In the genomic region with DNA sequence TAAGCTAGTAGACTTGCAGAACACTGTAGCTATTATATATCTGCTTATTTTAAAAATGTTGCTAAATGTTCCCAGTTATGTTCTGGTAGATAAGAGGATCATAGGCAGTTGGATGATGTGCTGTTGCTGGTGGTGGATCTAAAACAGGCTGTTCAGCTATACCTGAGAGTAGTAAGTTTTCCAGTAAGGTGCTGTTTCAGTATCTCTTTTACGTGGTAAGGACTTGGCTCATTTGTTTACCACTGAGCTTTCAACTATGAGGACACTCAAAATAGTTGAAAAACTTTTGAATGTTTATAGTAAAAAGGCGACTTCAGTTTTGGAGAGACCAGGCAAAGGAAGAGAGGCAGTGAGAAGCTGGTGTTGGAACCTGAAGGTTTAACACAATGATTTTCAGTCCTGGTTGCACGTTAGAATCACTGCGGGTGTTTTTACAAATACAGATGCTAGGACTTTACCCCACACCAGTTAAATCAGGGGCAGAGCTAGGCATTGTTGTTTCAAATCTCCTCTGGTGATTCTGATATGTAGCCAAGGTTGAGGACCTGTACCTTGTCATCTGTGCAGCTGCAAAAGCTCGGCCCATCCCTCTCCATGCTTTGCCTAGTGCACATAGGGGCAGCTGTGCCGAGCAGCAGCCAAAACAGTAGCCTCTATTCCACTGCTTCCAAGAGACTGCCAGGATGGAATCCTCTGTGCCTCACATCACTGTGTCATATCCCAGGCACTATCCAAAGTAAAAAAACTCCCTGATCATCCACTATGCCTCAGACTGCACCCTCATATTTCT, we compare ENCODE assay signal across 12 cellular contexts.
DNase-seq lines count a peak whose midpoint lies in the region; ATAC-seq and TF ChIP-seq lines count a peak whose summit lies in the region.
"Had no signal": no experiment of that assay in that cellular context is flagged by ENCODE, and none has a peak within 500 bp of the region (broad histone marks: within the 10 kb centered on the region; RNA-seq: fewer than 3 reads in every experiment).

No MANE protein-coding gene starts in this region.

- H3K4me3 ChIP-seq in esophagus squamous epithelium: no peak overlapping the region

- 64 to 71% methylated on average over 6 of the region's 6 CpGs for WGBS in esophagus squamous epithelium, 2 donors

- TF ChIP-seq POLR2A in esophagus squamous epithelium (IDR thresholded peaks at IDR 0.05): no peak

- H3K9me3 ChIP-seq in esophagus squamous epithelium: no peaks in the 10 kb centered on the region

- H3K36me3 ChIP-seq in esophagus squamous epithelium: no peaks in the 10 kb centered on the region

- no peaks in the 10 kb centered on the region for H3K27me3 ChIP-seq in esophagus squamous epithelium

- TF ChIP-seq CTCF in esophagus squamous epithelium (IDR thresholded peaks at IDR 0.05): no peak

- intact Hi-C loops in esophagus squamous epithelium (cut with DNase I): no loop called here

- H3K4me1 ChIP-seq in esophagus squamous epithelium: no peaks in the 10 kb centered on the region

- H3K27ac ChIP-seq in esophagus squamous epithelium: no peak overlapping the region

- ATAC-seq in GM18868 (IDR thresholded peaks at IDR 0.05; ENCODE audit: unreplicated experiment): peak; percentile 86
- peak; percentile 91 for ATAC-seq in GM21825 (IDR thresholded peaks at IDR 0.05; ENCODE audit: unreplicated experiment)
- ATAC-seq in HG03520 (IDR thresholded peaks at IDR 0.05; ENCODE audit: unreplicated experiment): peak; percentile 89
- ATAC-seq: activated CD8-positive, alpha-beta memory T cell treated with anti-CD3 and anti-CD28 coated beads, Interleukin-2, amount 10 ng/mL, durations not matched to agents 7 days and 5 days; Panc1 had no signal

- DNase-seq in mucosa of gallbladder (ENCODE audit: low spot score): peak; percentile 25
- DNase-seq in SKM-1 treated with dmso at 0.1 percent for 144 hours (lab: John Stamatoyannopoulos, UW; ENCODE audit: unreplicated experiment): no peak
- no peak for DNase-seq in NCI-H510A treated with DMSO at 0.1 percent for 48 hours (lab: John Stamatoyannopoulos, UW)
- no peak for DNase-seq in glomerular visceral epithelial cell (ENCODE audit: extremely low spot score)
- no peak for DNase-seq in esophagus squamous epithelium (lab: John Stamatoyannopoulos, UW)
- DNase-seq: activated CD8-positive, alpha-beta memory T cell treated with anti-CD3 and anti-CD28 coated beads, Interleukin-2, amount 10 ng/mL, durations not matched to agents 7 days and 5 days; DMS79; stimulated activated naive CD4-positive, alpha-beta T cell had no signal
